Comparison of ENCODE assay signal across 7 cellular contexts in the genomic region with DNA sequence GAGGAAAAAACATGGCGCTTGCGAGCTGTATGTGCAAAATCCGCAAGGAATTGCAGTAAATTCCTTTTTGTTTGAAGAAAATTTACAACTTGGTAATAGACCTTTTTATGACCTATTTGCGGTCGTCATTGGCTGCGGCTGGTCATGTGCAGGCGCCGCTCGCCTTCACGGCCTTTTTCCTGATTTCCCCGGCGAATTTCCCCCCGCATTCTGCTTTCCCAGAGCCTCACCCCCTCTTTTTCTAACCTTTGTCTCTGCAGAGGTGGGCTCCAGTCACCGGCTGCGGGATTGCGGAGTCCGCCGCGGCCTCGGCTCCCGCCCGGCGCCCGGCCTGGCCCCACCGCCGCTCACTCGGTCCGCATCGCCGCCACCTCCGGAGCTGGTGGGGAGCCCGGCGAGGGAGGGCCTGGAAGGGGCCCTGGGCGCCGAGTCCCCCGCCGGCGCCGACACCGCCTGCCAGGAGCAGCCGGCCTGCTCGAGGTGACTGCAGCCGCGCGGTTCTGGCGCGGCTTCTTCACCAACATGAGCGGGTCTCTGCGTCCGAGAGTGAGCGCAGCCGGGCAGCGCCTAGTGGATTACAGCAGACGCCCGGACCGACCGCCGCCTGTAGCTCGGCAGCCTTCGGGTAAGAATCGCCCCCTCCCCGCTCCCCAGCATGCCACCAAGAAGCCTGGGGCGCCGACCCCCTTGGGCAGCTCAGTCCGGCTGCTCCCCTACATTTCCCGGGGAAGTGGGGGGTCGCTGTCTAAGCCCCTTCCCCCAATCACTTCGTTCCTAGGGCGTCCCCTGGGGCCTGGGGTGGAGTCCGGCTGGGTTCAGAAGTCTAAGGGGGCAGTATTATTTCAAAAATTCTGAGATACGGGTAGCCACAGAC. TPM values are rescaled to one million over a fixed set of nuclear protein-coding genes. Genes with fewer than 3 reads are reported as not detected.
DNase-seq lines count a peak whose midpoint lies in the region; ATAC-seq, FAIRE-seq and TF ChIP-seq lines count a peak whose summit lies in the region.
"Had no signal": no experiment of that assay in that cellular context is flagged by ENCODE, and none has a peak within 500 bp of the region (broad histone marks: within the 10 kb centered on the region; RNA-seq: fewer than 3 reads in every experiment).

No MANE protein-coding gene starts in this region.

- intact Hi-C loops in kidney (cut with DNase I) (no loop called here), Calu3 (cut with micrococcal nuclease; ENCODE audit: unreplicated experiment) (no loop called here)

- H3K27ac Mint-ChIP-seq in Calu3 (ENCODE audit: unreplicated experiment) = no peak overlapping the region
- H3K27ac Mint-ChIP-seq: activated T-helper 17 cell treated with anti-CD3 and anti-CD28 coated beads, Interleukin-2, amount 50 U/mL, for 72 hours had no signal

- DNase-seq in AG04450 (ENCODE audit: low read depth, low spot score) = no peak
- peak; percentile 77 for DNase-seq in NCI-H748 (lab: John Stamatoyannopoulos, UW; ENCODE audit: unreplicated experiment)
- DNase-seq in kidney = peak; percentile 81
- no peak for DNase-seq in activated CD4-positive, CD25-positive, alpha-beta regulatory T cell treated with anti-CD3 and anti-CD28 coated beads, Interleukin-2, amount 50 U/mL, for 72 hours
- DNase-seq in Calu3 = no peak

- H3K27me3 Mint-ChIP-seq in Calu3 (ENCODE audit: unreplicated experiment) = no peaks in the 10 kb centered on the region

- no peak overlapping the region for H3K27ac ChIP-seq in AG04450 (ENCODE audit: low read depth, low read length)
- H3K27ac ChIP-seq in kidney (ENCODE audit: low read depth in 2 of 2, low read length in 2 of 2) = peak overlapping the region; percentile 94 to 97

- ATAC-seq in HG02885 (IDR thresholded peaks at IDR 0.05; ENCODE audit: poor library complexity, unreplicated experiment) = no peak
- ATAC-seq: activated T-helper 17 cell treated with anti-CD3 and anti-CD28 coated beads, Interleukin-2, amount 50 U/mL, for 72 hours had no signal

- peak overlapping the region; percentile 95 to 97 for H3K9ac ChIP-seq in kidney (ENCODE audit: low read length in 2 of 2)

- H3K9me3 ChIP-seq in AG04450 (ENCODE audit: control insufficient read depth, insufficient read depth, low read length) (peaks cover 13% of the 10 kb centered on the region), kidney (ENCODE audit: control insufficient read depth in 1 of 2, low read length in 2 of 2) (no peaks in the 10 kb centered on the region)

- no peaks in the 10 kb centered on the region for H3K36me3 Mint-ChIP-seq in Calu3 (ENCODE audit: insufficient read depth, unreplicated experiment)

- H3K27me3 ChIP-seq in AG04450 (ENCODE audit: control insufficient read depth, insufficient read depth, low read length) = peaks cover 93% of the 10 kb centered on the region

- H3K9me3 Mint-ChIP-seq in Calu3 (ENCODE audit: low read depth, unreplicated experiment) = no peaks in the 10 kb centered on the region

- no peaks in the 10 kb centered on the region for H3K36me3 ChIP-seq in kidney (ENCODE audit: control insufficient read depth in 1 of 2, insufficient read depth in 2 of 2, low read length in 2 of 2)

- TF ChIP-seq CTCF in AG04450 (IDR thresholded peaks at IDR 0.05; ENCODE audit: low read depth, low read length) (no peak), kidney (IDR thresholded peaks at IDR 0.05; ENCODE audit: borderline replicate concordance, extremely low read depth, insufficient read depth) (no peak), Calu3 (IDR thresholded peaks at IDR 0.05; ENCODE audit: unreplicated experiment) (no peak)

- 0 out of 2 replicates have a peak overlapping the region, but pooled peaks have one; percentile 10 for H3K4me3 ChIP-seq in AG04450 (ENCODE audit: low read depth, low read length)
- peak overlapping the region; percentile 71 to 84 for H3K4me3 ChIP-seq in kidney (ENCODE audit: low read length in 2 of 2)

- CTCF ChIA-PET in AG04450 (lab: Charles Lee) (interaction anchor here (2.4 to 6.5 kb wide), 3 partner anchors 9 to 500 kb away, joined by 9 to 89 read pairs (median 37); no protein-coding TSS in a partner anchor), Calu3 (lab: Charles Lee) (interaction anchor here (0.9 kb wide), 1 partner anchor 313 kb away, joined by 4 read pairs; no protein-coding TSS in a partner anchor)

- H3K4me1 ChIP-seq in kidney (ENCODE audit: control insufficient read depth in 1 of 2, insufficient read depth in 1 of 2, low read depth in 1 of 2, low read length in 2 of 2) = peaks cover 12 to 24% of the 10 kb centered on the region in 2 donors

- no peak for FAIRE-seq in kidney (lab: Jason Lieb, UNC)

- BruUV-seq in Calu3 (replicated peaks; lab: Mats Ljungman, UMichigan) = no TSS peak

- no peak overlapping the region for H3K4me3 Mint-ChIP-seq in Calu3 (ENCODE audit: low read depth, unreplicated experiment)

- H3K4me1 Mint-ChIP-seq in Calu3 (ENCODE audit: low read depth, unreplicated experiment) = no peaks in the 10 kb centered on the region

- POLR2A ChIA-PET in AG04450 (lab: Yijun Ruan, JAX) = no interaction called here

RNA-seq across cellular contexts. Expression of a gene that starts 7.1 kb away (rescaled TPM):
- polyA plus RNA-seq in AG04450 (2011; rRNA removed) = not detected in 2 replicates
- polyA minus RNA-seq in AG04450 (2011; rRNA and poly(A)+ RNA removed) = not detected in 2 replicates
- 76.5 TPM for total RNA-seq in kidney
- 122 TPM for polyA plus RNA-seq in kidney (ENCODE audit: insufficient read depth, low read depth, low replicate concordance)
- total RNA-seq in Calu3 (2022) = not detected in 2 replicates
- total RNA-seq: activated T-helper 17 cell treated with anti-CD3 and anti-CD28 coated beads, Interleukin-2, amount 50 U/mL, for 72 hours had no signal

RNA-seq across cellular contexts. Expression of a gene that starts 14.1 kb away (rescaled TPM):
- polyA plus RNA-seq in AG04450 (2011; rRNA removed) (not detected in 2 replicates), kidney (ENCODE audit: insufficient read depth, low read depth, low replicate concordance) (36.4 TPM)
- polyA minus RNA-seq in AG04450 (2011; rRNA and poly(A)+ RNA removed) = not detected in 2 replicates
- total RNA-seq in kidney (36.5 TPM), Calu3 (2022) (not detected in 2 replicates)
- total RNA-seq: activated T-helper 17 cell treated with anti-CD3 and anti-CD28 coated beads, Interleukin-2, amount 50 U/mL, for 72 hours had no signal

RNA-seq across cellular contexts. Expression of a gene that starts 14.7 kb away (rescaled TPM):
- polyA plus RNA-seq in AG04450 (2011; rRNA removed) (not detected in 2 replicates), kidney (ENCODE audit: insufficient read depth, low read depth, low replicate concordance) (12.1 TPM)
- not detected in 2 replicates for polyA minus RNA-seq in AG04450 (2011; rRNA and poly(A)+ RNA removed)
- total RNA-seq in kidney (27.8 TPM), Calu3 (2022) (not detected in 2 replicates)
- total RNA-seq: activated T-helper 17 cell treated with anti-CD3 and anti-CD28 coated beads, Interleukin-2, amount 50 U/mL, for 72 hours had no signal

RNA-seq across cellular contexts. Expression of a gene that starts 20.0 kb away (rescaled TPM):
- not detected in 2 replicates for polyA plus RNA-seq in AG04450 (2011; rRNA removed)
- polyA minus RNA-seq in AG04450 (2011; rRNA and poly(A)+ RNA removed) = not detected in 2 replicates
- 35.4 TPM for total RNA-seq in kidney
- 28.2 TPM for polyA plus RNA-seq in kidney (ENCODE audit: insufficient read depth, low read depth, low replicate concordance)
- total RNA-seq in Calu3 (2022) = not detected in 2 replicates
- total RNA-seq: activated T-helper 17 cell treated with anti-CD3 and anti-CD28 coated beads, Interleukin-2, amount 50 U/mL, for 72 hours had no signal

RNA-seq across cellular contexts. Expression of a gene that starts 20.5 kb away (rescaled TPM):
- polyA plus RNA-seq in AG04450 (2011; rRNA removed) = not detected in 2 replicates
- polyA minus RNA-seq in AG04450 (2011; rRNA and poly(A)+ RNA removed) = not detected in 2 replicates
- total RNA-seq in kidney = 29.3 TPM
- polyA plus RNA-seq in kidney (ENCODE audit: insufficient read depth, low read depth, low replicate concordance) = 16.9 TPM
- not detected in 2 replicates for total RNA-seq in Calu3 (2022)
- total RNA-seq: activated T-helper 17 cell treated with anti-CD3 and anti-CD28 coated beads, Interleukin-2, amount 50 U/mL, for 72 hours had no signal

Comparison
In these comparisons a context has a peak if more than half of its experiments do, and no peak if none do; other contexts are left out.
1. DNase-seq: peak in NCI-H748 (single experiment) and kidney (single experiment); none in AG04450 (single experiment), activated CD4-positive, CD25-positive, alpha-beta regulatory T cell treated with anti-CD3 and anti-CD28 coated beads, Interleukin-2, amount 50 U/mL, for 72 hours (single experiment) and Calu3 (single experiment).
2. RNA of a gene that starts 7.1 kb away (total RNA-seq): 76.5 TPM in kidney (single experiment); not detected in Calu3; every median in the first group is over 10 times any median in the second.
3. RNA of a gene that starts 14.1 kb away (total RNA-seq): 36.5 TPM in kidney (single experiment); not detected in Calu3; every median in the first group is over 10 times any median in the second.
4. RNA of a gene that starts 14.7 kb away (total RNA-seq): 27.8 TPM in kidney (single experiment); not detected in Calu3; every median in the first group is over 10 times any median in the second.